In genomic region chr10:3959370-3960266, GRCh38 we compare ENCODE assay signal across 15 cellular contexts.
DNase-seq lines count a peak whose midpoint lies in the region; ATAC-seq and TF ChIP-seq lines count a peak whose summit lies in the region.
"Had no signal": no experiment of that assay in that cellular context is flagged by ENCODE, and none has a peak within 500 bp of the region (broad histone marks: within the 10 kb centered on the region; RNA-seq: fewer than 3 reads in every experiment).

No MANE protein-coding gene starts in this region.

- peak overlapping the region; percentile 1 for H3K4me3 Mint-ChIP-seq in CD8-positive, alpha-beta T cell
- peak overlapping the region in 3 of 4 donors; percentile 49 to 83 (median 51) for H3K4me3 Mint-ChIP-seq in IgD-negative memory B cell
- peak overlapping the region; percentile 14 for H3K4me3 Mint-ChIP-seq in activated naive CD8-positive, alpha-beta T cell treated with anti-CD3 and anti-CD28 coated beads for 36 hours
- H3K4me3 Mint-ChIP-seq in natural killer cell, result peak overlapping the region; percentile 28

- H3K27me3 ChIP-seq in CD8-positive, alpha-beta T cell (ENCODE audit: insufficient read depth, low read length), result no peaks in the 10 kb centered on the region
- H3K27me3 ChIP-seq: cardiac muscle cell, MG63 had no signal

- POLR2A ChIA-PET in CD8-positive, alpha-beta T cell (lab: Charles Lee), result interaction anchor here (1.6 to 3.0 kb wide), 4 partner anchors 13 to 178 kb away, joined by 4 to 18 read pairs (median 6); partner anchors contain the start of gene KLF6

- no peaks in the 10 kb centered on the region for H3K27me3 Mint-ChIP-seq in CD8-positive, alpha-beta T cell (ENCODE audit: low read depth)
- peaks cover 2% of the 10 kb centered on the region for H3K27me3 Mint-ChIP-seq in IgD-negative memory B cell
- no peaks in the 10 kb centered on the region for H3K27me3 Mint-ChIP-seq in activated naive CD8-positive, alpha-beta T cell treated with anti-CD3 and anti-CD28 coated beads for 36 hours
- no peaks in the 10 kb centered on the region for H3K27me3 Mint-ChIP-seq in natural killer cell (ENCODE audit: low read depth in 2 of 2)

- no peak for ATAC-seq in CD8-positive, alpha-beta T cell
- ATAC-seq in natural killer cell (no peak), HG02610 (IDR thresholded peaks at IDR 0.05; ENCODE audit: unreplicated experiment) (no peak)

- no peaks in the 10 kb centered on the region for H3K9me3 Mint-ChIP-seq in CD8-positive, alpha-beta T cell
- no peaks in the 10 kb centered on the region for H3K9me3 Mint-ChIP-seq in IgD-negative memory B cell
- no peaks in the 10 kb centered on the region for H3K9me3 Mint-ChIP-seq in activated naive CD8-positive, alpha-beta T cell treated with anti-CD3 and anti-CD28 coated beads for 36 hours
- no peaks in the 10 kb centered on the region for H3K9me3 Mint-ChIP-seq in natural killer cell

- H3K36me3 ChIP-seq in CD8-positive, alpha-beta T cell (ENCODE audit: insufficient read depth, low read length), result no peaks in the 10 kb centered on the region
- H3K36me3 ChIP-seq: cardiac muscle cell, MG63 had no signal

- H3K27ac Mint-ChIP-seq in CD8-positive, alpha-beta T cell, result peak overlapping the region; percentile 2
- peak overlapping the region in 2 of 3 donors; percentile 0 to 7 for H3K27ac Mint-ChIP-seq in IgD-negative memory B cell
- no peak overlapping the region for H3K27ac Mint-ChIP-seq in activated naive CD8-positive, alpha-beta T cell treated with anti-CD3 and anti-CD28 coated beads for 36 hours
- H3K27ac Mint-ChIP-seq in natural killer cell, result peak overlapping the region in 1 of 2 donors; percentile 67

- no peak overlapping the region for H3K27ac ChIP-seq in CD8-positive, alpha-beta T cell (ENCODE audit: low read depth, low read length)
- H3K27ac ChIP-seq: cardiac muscle cell had no signal

- no peaks in the 10 kb centered on the region for H3K36me3 Mint-ChIP-seq in CD8-positive, alpha-beta T cell
- H3K36me3 Mint-ChIP-seq in IgD-negative memory B cell (peaks cover 4% of the 10 kb centered on the region), natural killer cell (no peaks in the 10 kb centered on the region)
- H3K36me3 Mint-ChIP-seq in activated naive CD8-positive, alpha-beta T cell treated with anti-CD3 and anti-CD28 coated beads for 36 hours, result no peaks in the 10 kb centered on the region

- H3K4me3 ChIP-seq in CD8-positive, alpha-beta T cell (ENCODE audit: low read depth, low read length), result no peak overlapping the region
- H3K4me3 ChIP-seq: cardiac muscle cell, MG63 had no signal

- DNase-seq in CD8-positive, alpha-beta T cell, result no peak
- no peak for DNase-seq in activated naive CD8-positive, alpha-beta T cell treated with anti-CD3 and anti-CD28 coated beads for 36 hours
- no peak for DNase-seq in natural killer cell
- DNase-seq in HCEC 1CT, result no peak
- DNase-seq in G401 (ENCODE audit: low spot score), result no peak
- no peak for DNase-seq in EL
- DNase-seq: MG63, NCI-H1436, NCI-H2171 treated with DMSO at 0.1 percent for 48 hours, NCI-H69, Right ventricle myocardium superior, T-helper 1 cell had no signal

- H3K4me1 Mint-ChIP-seq in CD8-positive, alpha-beta T cell (ENCODE audit: low read depth), result peaks cover 36% of the 10 kb centered on the region
- peaks cover 23 to 24% (median 23%) of the 10 kb centered on the region in 3 donors for H3K4me1 Mint-ChIP-seq in IgD-negative memory B cell
- H3K4me1 Mint-ChIP-seq in activated naive CD8-positive, alpha-beta T cell treated with anti-CD3 and anti-CD28 coated beads for 36 hours, result peaks cover 23% of the 10 kb centered on the region
- H3K4me1 Mint-ChIP-seq in natural killer cell, result peaks cover 18 to 37% of the 10 kb centered on the region in 2 donors

- no peak for TF ChIP-seq CTCF in CD8-positive, alpha-beta T cell (IDR thresholded peaks at IDR 0.05)
- no peak for TF ChIP-seq CTCF in natural killer cell (IDR thresholded peaks at IDR 0.05)

- CTCF ChIA-PET in CD8-positive, alpha-beta T cell (lab: Charles Lee), result interaction anchor here (0.6 to 2.0 kb wide), 5 partner anchors 10 to 146 kb away, joined by 3 to 8 read pairs (median 4); no protein-coding TSS in a partner anchor

- intact Hi-C loops in CD8-positive, alpha-beta T cell (cut with DNase I, micrococcal nuclease), result loop anchor here in 1 of 2 experiments (2.0 to 5.0 kb wide), 2 partner anchors 13 to 78 kb away; no protein-coding TSS in a partner anchor
- intact Hi-C loops in natural killer cell (cut with micrococcal nuclease), result no loop called here

- in situ Hi-C loops in G401 (cut with HindIII; ENCODE audit: low sequenced_read_pairs), result no loop called here

- peaks cover 24% of the 10 kb centered on the region for H3K4me1 ChIP-seq in CD8-positive, alpha-beta T cell (ENCODE audit: insufficient read depth, low read length)

- no peaks in the 10 kb centered on the region for H3K9me3 ChIP-seq in CD8-positive, alpha-beta T cell (ENCODE audit: low read length)
- H3K9me3 ChIP-seq: MG63 had no signal

Comparison
In these comparisons a context has a peak if more than half of its experiments do, and no peak if none do; other contexts are left out.
1. H3K4me3 Mint-ChIP-seq: peak in every context shown above with its lines; median percentile 51 in IgD-negative memory B cell; 28 in natural killer cell; 14 in activated naive CD8-positive, alpha-beta T cell treated with anti-CD3 and anti-CD28 coated beads for 36 hours; 1 in CD8-positive, alpha-beta T cell.